In the genomic region with DNA sequence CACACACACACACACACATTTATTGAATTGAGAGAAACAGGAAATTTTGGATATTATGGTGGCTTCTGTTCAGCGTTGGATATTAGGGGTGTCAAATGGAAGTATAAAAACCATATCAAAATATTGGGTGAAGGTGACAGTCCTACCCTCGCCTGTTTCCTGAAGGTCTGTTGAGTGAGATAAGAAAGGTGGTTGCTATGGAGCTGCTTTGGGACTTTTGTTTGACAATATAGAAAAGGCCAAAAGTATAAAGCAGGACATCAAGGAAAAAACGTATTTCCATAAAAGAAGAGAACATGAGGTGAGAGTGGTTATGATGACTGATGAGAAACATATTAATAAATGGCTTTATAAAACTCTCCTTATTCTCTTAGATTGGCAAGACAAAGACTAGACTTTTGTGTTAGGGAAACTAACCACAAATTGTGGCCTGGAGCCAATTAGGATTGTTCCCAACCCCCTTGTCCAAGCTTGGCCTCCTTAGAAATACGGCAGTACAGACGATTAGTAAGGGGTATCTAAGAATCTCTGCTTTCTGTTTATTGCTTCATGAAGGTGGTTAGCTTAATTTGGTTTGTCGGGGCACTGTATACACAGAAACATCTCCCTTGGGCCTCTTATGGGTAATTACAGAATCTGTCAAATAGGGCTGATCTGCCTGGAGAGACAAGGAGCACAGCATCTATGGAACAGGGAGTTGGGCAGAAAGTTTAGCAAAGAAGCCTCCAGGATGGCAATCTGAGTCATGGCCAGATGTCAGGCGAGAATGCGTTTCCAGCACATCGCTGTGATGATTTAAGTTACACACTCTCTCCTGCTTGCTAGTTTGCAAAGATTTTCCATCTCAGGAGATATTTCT, we compare ENCODE assay signal across 11 cellular contexts.
A peak's percentile ranks its signal among the peaks of the same experiment; 100 is the strongest.
DNase-seq lines count a peak whose midpoint lies in the region; TF ChIP-seq lines count a peak whose summit lies in the region.
"Had no signal": no experiment of that assay in that cellular context is flagged by ENCODE, and none has a peak within 500 bp of the region (broad histone marks: within the 10 kb centered on the region; RNA-seq: fewer than 3 reads in every experiment).

No MANE protein-coding gene starts in this region.

- H3K9me3 Mint-ChIP-seq in type B pancreatic cell, result no peaks in the 10 kb centered on the region
- H3K9me3 Mint-ChIP-seq: IgD-negative memory B cell had no signal

- H3K4me3 ChIP-seq in coronary artery (peak overlapping the region; percentile 2), mesendoderm (ENCODE audit: low read length) (no peak overlapping the region)

- H3K4me1 Mint-ChIP-seq in type B pancreatic cell (ENCODE audit: unreplicated experiment), result peaks cover 43% of the 10 kb centered on the region

- no peaks in the 10 kb centered on the region for H3K79me1 ChIP-seq in mesendoderm (ENCODE audit: low read length)

- peak; percentile 58 for DNase-seq in NCI-H69 (lab: John Stamatoyannopoulos, UW)
- no peak for DNase-seq in coronary artery (ENCODE audit: low spot score)
- no peak for DNase-seq in mesendoderm
- no peak for DNase-seq in type B pancreatic cell (ENCODE audit: extremely low spot score, unreplicated experiment)
- DNase-seq in NCI-H1048 (lab: John Stamatoyannopoulos, UW), result no peak
- DNase-seq in iPS-NIHi7 (ENCODE audit: extremely low spot score), result no peak
- DNase-seq in NCI-H2107 treated with DMSO at 0.1 percent for 48 hours (lab: John Stamatoyannopoulos, UW; ENCODE audit: unreplicated experiment), result no peak
- DNase-seq: DND-41, NCI-H748 treated with DMSO at 0.1 percent for 48 hours had no signal

- H2AK5ac ChIP-seq in mesendoderm (ENCODE audit: low read length), result no peak overlapping the region

- H3K9ac ChIP-seq in mesendoderm (ENCODE audit: low read length), result no peak overlapping the region

- H3K56ac ChIP-seq in mesendoderm (ENCODE audit: low read length), result no peak overlapping the region

- no peak for TF ChIP-seq CTCF in coronary artery (IDR thresholded peaks at IDR 0.05)
- no peak for TF ChIP-seq CTCF in type B pancreatic cell (conservative IDR thresholded peaks at IDR 0.05)

- H3K18ac ChIP-seq in mesendoderm (ENCODE audit: low read length), result no peak overlapping the region

- no peak overlapping the region for H3K4me2 ChIP-seq in mesendoderm (ENCODE audit: low read length)

- peak overlapping the region; percentile 11 for H3K27ac Mint-ChIP-seq in type B pancreatic cell
- H3K27ac Mint-ChIP-seq: IgD-negative memory B cell had no signal

- H3K23ac ChIP-seq in mesendoderm (ENCODE audit: low read length), result no peak overlapping the region

- no peaks in the 10 kb centered on the region for H3K27me3 ChIP-seq in mesendoderm (ENCODE audit: insufficient read depth, low read length, poor library complexity)

- H3K79me2 ChIP-seq in mesendoderm (ENCODE audit: control insufficient read depth, insufficient read depth, low read length), result no peaks in the 10 kb centered on the region

- H3K4me1 ChIP-seq in mesendoderm (ENCODE audit: control insufficient read depth, low read depth, low read length), result no peaks in the 10 kb centered on the region

- peak overlapping the region; percentile 49 for H2BK120ac ChIP-seq in mesendoderm (ENCODE audit: low read depth, low read length)

- H4K5ac ChIP-seq in mesendoderm (ENCODE audit: low read length), result no peak overlapping the region

- H2BK5ac ChIP-seq in mesendoderm (ENCODE audit: low read length), result no peak overlapping the region

- WGBS in mesendoderm (ENCODE audit: extremely low coverage, insufficient coverage, low lambda C conversion rate), result no CpG with 5 or more reads among the region's 9 CpGs

- peaks cover 3% of the 10 kb centered on the region for H3K27me3 Mint-ChIP-seq in type B pancreatic cell

- H3K4me3 Mint-ChIP-seq in type B pancreatic cell, result peak overlapping the region; percentile 1
- H3K4me3 Mint-ChIP-seq: IgD-negative memory B cell, neural crest cell had no signal

- H3K27ac ChIP-seq in coronary artery, result peak overlapping the region; percentile 6 to 76
- H3K27ac ChIP-seq in mesendoderm (ENCODE audit: low read depth, low read length), result no peak overlapping the region

- no peaks in the 10 kb centered on the region for H3K36me3 ChIP-seq in mesendoderm (ENCODE audit: control insufficient read depth, insufficient read depth, low read length)

- no peak overlapping the region for H2BK15ac ChIP-seq in mesendoderm (replicated peaks; ENCODE audit: low read depth)

- H3K4ac ChIP-seq in mesendoderm (ENCODE audit: low read depth, low read length), result no peak overlapping the region

- H3K36me3 Mint-ChIP-seq in type B pancreatic cell, result peaks cover 5% of the 10 kb centered on the region
- H3K36me3 Mint-ChIP-seq: IgD-negative memory B cell had no signal

- H4K8ac ChIP-seq in mesendoderm (ENCODE audit: low read depth, low read length), result no peak overlapping the region
